In the genomic region with DNA sequence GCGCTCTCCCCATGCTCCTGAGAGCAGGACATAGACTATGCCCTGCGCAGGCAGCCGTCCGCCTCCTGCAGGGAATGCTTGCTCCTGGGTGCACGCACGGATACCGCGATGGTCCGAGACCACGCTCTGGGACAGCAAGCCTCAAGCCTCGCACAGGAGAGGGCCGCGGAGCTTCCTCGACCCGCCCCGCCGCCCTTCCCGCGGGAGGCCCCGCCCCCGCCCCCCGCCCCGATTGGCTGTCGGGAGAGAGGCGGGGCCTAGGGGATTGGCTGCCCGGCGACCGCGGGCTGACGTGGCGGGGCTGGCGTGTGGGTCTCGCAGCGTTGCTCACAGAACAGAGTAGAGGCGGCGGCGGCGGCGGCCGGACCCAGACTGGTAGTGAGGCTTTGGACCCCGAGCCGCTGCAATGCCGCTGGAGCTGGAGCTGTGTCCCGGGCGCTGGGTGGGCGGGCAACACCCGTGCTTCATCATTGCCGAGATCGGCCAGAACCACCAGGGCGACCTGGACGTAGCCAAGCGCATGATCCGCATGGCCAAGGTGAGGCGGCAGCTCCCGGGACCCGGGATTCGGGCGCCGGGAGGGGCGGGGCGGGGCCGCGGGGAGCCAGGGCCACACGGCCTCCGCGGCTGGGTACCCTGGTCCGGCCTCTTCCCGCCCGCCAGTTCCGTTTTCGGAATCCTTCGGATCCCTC, we compare ENCODE assay signal across 8 cellular contexts. TPM values are rescaled to one million over a fixed set of nuclear protein-coding genes. Genes with fewer than 3 reads are reported as not detected.
DNase-seq lines count a peak whose midpoint lies in the region; ATAC-seq, FAIRE-seq and TF ChIP-seq lines count a peak whose summit lies in the region.

A gene with protein sequence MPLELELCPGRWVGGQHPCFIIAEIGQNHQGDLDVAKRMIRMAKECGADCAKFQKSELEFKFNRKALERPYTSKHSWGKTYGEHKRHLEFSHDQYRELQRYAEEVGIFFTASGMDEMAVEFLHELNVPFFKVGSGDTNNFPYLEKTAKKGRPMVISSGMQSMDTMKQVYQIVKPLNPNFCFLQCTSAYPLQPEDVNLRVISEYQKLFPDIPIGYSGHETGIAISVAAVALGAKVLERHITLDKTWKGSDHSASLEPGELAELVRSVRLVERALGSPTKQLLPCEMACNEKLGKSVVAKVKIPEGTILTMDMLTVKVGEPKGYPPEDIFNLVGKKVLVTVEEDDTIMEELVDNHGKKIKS (plus strand): TSS at position 330 of the 692 bp plus-strand sequence. CDS start 77 bp downstream, at position 407.

- H3K4me3 ChIP-seq in pancreas (peak within 1 kb of the TSS; percentile 79 to 90 (median 86)), thyroid gland (replicated peaks in 1 of 3) (peak within 1 kb of the TSS; percentile 32 to 65 (median 60))

- H3K4me3 Mint-ChIP-seq in activated naive CD8-positive, alpha-beta T cell treated with anti-CD3 and anti-CD28 coated beads, Interleukin-2, amount 50 U/mL, for 24 hours: peak within 1 kb of the TSS; percentile 99

- DNase-seq in GM12891 (ENCODE audit: insufficient read length, low spot score) (peak; percentile 95), NCI-H1417 (lab: John Stamatoyannopoulos, UW) (peak; percentile 80 to 95 (median 95)), SW480 (ENCODE audit: low spot score) (peak; percentile 93), Right ventricle myocardium superior (peak; percentile 96), pancreas (peak; percentile 90 to 98 (median 94)), thyroid gland (peak; percentile 93 to 94)
- DNase-seq in activated naive CD8-positive, alpha-beta T cell treated with anti-CD3 and anti-CD28 coated beads, Interleukin-2, amount 50 U/mL, for 24 hours: peak; percentile 94

- intact Hi-C loops in Right ventricle myocardium superior (cut with DNase I): loop anchor here (5.0 kb wide), 1 partner anchor 201 kb away; the partner anchor contains the start of gene TBC1D2
- intact Hi-C loops in pancreas (cut with DNase I): no loop called here
- intact Hi-C loops in thyroid gland (cut with DNase I): no loop called here

- peaks cover 35% of the 10 kb centered on the region for H3K4me1 Mint-ChIP-seq in activated naive CD8-positive, alpha-beta T cell treated with anti-CD3 and anti-CD28 coated beads, Interleukin-2, amount 50 U/mL, for 24 hours

- H3K27me3 ChIP-seq in pancreas: no peaks in the 10 kb centered on the region
- H3K27me3 ChIP-seq in thyroid gland: no peaks in the 10 kb centered on the region

- H3K4me1 ChIP-seq in pancreas: peaks cover 0 to 13% (median 6%) of the 10 kb centered on the region in 3 donors
- peaks cover 0 to 20% of the 10 kb centered on the region in 2 donors for H3K4me1 ChIP-seq in thyroid gland

- TF ChIP-seq POLR2A in GM12891 (IDR thresholded peaks at IDR 0.05; ENCODE audit: low read depth, low read length): peak; percentile 84
- peak; percentile 84 to 98 for TF ChIP-seq POLR2A in thyroid gland (IDR thresholded peaks at IDR 0.05)

- H3K36me3 Mint-ChIP-seq in activated naive CD8-positive, alpha-beta T cell treated with anti-CD3 and anti-CD28 coated beads, Interleukin-2, amount 50 U/mL, for 24 hours (ENCODE audit: low read depth): peaks cover 20% of the 10 kb centered on the region

- H3K27me3 Mint-ChIP-seq in activated naive CD8-positive, alpha-beta T cell treated with anti-CD3 and anti-CD28 coated beads, Interleukin-2, amount 50 U/mL, for 24 hours: no peaks in the 10 kb centered on the region

- 0% methylated on average over 60 to 72 of the region's 72 CpGs for WGBS in pancreas, 2 donors
- 0 to 1% methylated on average over 5 to 46 of the region's 72 CpGs for WGBS in thyroid gland, 2 donors

- FAIRE-seq in GM12891 (lab: Jason Lieb, UNC) (peak; percentile 94), pancreas (lab: Jason Lieb, UNC) (no peak)

- peak within 1 kb of the TSS; percentile 98 for H3K27ac Mint-ChIP-seq in activated naive CD8-positive, alpha-beta T cell treated with anti-CD3 and anti-CD28 coated beads, Interleukin-2, amount 50 U/mL, for 24 hours

- H3K36me3 ChIP-seq in pancreas (no peaks in the 10 kb centered on the region), thyroid gland (peaks cover 0 to 3% of the 10 kb centered on the region in 2 donors)

- peak; percentile 93 for ATAC-seq in HG02763 (IDR thresholded peaks at IDR 0.05; ENCODE audit: unreplicated experiment)
- ATAC-seq in activated naive CD8-positive, alpha-beta T cell treated with anti-CD3 and anti-CD28 coated beads, Interleukin-2, amount 50 U/mL, for 24 hours: peak; percentile 96
- peak; percentile 100 for ATAC-seq in Right ventricle myocardium superior (ENCODE audit: poor library complexity)
- peak; percentile 97 to 99 (median 98) for ATAC-seq in pancreas

- TF ChIP-seq CTCF in pancreas (IDR thresholded peaks at IDR 0.05) (no peak), thyroid gland (IDR thresholded peaks at IDR 0.05) (no peak)

- no peaks in the 10 kb centered on the region for H3K9me3 ChIP-seq in pancreas
- no peaks in the 10 kb centered on the region for H3K9me3 ChIP-seq in thyroid gland

- H3K9me3 Mint-ChIP-seq in activated naive CD8-positive, alpha-beta T cell treated with anti-CD3 and anti-CD28 coated beads, Interleukin-2, amount 50 U/mL, for 24 hours: no peaks in the 10 kb centered on the region

- H3K27ac ChIP-seq in pancreas (peak within 1 kb of the TSS; percentile 93 to 97 (median 96)), thyroid gland (peak within 1 kb of the TSS; percentile 66 to 88 (median 79))

TF ChIP-seq in GM12891, 5 proteins besides CTCF, POLR2A, EP300 and RAD21:
- peak; percentile 69; the same call in 1 of the 2 replicates for TF ChIP-seq TAF1 (IDR thresholded peaks at IDR 0.05; ENCODE audit: low read depth, low read length)
- TF ChIP-seq PAX5 (IDR thresholded peaks at IDR 0.05; ENCODE audit: insufficient read depth, low read length, severe bottlenecking): no peak
- TF ChIP-seq POU2F2 (IDR thresholded peaks at IDR 0.05; ENCODE audit: low read depth, low read length): peak; percentile 57; the same call in 1 of the 2 replicates
- TF ChIP-seq POLR2AphosphoS5 (IDR thresholded peaks at IDR 0.05; ENCODE audit: low read depth, low read length): peak; percentile 80
- peak; percentile 47; the same call in 1 of the 2 replicates for TF ChIP-seq SPI1 (IDR thresholded peaks at IDR 0.05; ENCODE audit: low read depth, low read length)
TF ChIP-seq in GM12891: peak in this region for 4.

RNA-seq across cellular contexts. Expression of the gene that starts here (rescaled TPM):
- 53.0 TPM for polyA plus RNA-seq in GM12891 (2012; ENCODE audit: low read depth, missing spikeins)
- total RNA-seq in Right ventricle myocardium superior: 33.4 TPM
- 10 to 100 TPM; 22.8 to 36.5 (median 30.5) TPM for total RNA-seq in pancreas
- polyA plus RNA-seq in pancreas: 10 to 100 TPM; 29.5 to 31.1 TPM
- total RNA-seq in thyroid gland: 10 to 100 TPM; 28.5 to 68.8 (median 53.6) TPM

Comparison
In these comparisons a context has a peak if more than half of its experiments do, and no peak if none do; other contexts are left out.
1. Peak in every context shown above with its lines: DNase-seq, ATAC-seq, H3K4me3 ChIP-seq and H3K27ac ChIP-seq.